ENCODE assay signal across 9 cellular contexts in the genomic region with DNA sequence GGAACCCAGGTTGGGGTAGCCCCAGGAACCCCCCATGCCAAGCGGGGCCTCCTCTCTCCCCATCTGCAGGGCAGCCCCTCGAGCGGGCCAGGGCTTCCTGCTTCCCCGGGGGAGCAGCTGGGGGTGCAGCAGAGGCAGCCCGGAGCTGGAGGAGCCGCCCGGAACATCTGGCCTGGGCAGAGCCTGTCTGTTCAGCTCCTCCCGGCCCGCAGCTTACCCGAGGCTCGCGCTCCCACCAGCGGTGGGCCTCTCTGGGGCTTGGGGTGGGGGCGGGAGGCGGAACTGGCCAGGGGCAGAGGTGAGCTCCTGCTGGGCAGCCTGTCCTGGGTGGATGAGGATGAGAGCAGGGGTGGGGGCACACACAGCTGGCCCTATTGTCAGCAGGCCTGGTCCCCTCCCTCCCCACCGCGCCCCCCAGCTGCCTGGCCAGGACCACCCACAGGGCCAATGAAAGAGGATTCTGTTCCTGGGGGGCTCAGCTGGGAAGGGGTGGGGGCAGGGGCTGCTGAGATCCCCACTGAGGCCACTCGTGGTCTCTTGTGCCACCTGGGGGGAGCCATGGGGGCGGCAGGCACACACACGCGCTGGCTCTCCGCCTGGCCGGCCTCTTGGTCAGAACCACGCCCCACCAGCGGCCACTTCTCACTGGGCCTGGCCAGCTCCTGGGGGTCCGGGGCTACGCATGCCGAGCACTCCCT. TPM values are rescaled to one million over a fixed set of nuclear protein-coding genes. Genes with fewer than 3 reads are reported as not detected.
DNase-seq lines count a peak whose midpoint lies in the region; ATAC-seq and TF ChIP-seq lines count a peak whose summit lies in the region.
"Had no signal": no experiment of that assay in that cellular context is flagged by ENCODE, and none has a peak within 500 bp of the region (broad histone marks: within the 10 kb centered on the region; RNA-seq: fewer than 3 reads in every experiment).

No MANE protein-coding gene starts in this region.

- peaks cover 4 to 12% (median 10%) of the 10 kb centered on the region in 3 donors for H3K27me3 Mint-ChIP-seq in immature natural killer cell (ENCODE audit: low read depth in 3 of 3)

- H3K79me2 ChIP-seq in osteoblast (ENCODE audit: insufficient read depth, low read length), result peaks cover 5% of the 10 kb centered on the region

- H3K27ac ChIP-seq in dorsolateral prefrontal cortex (peak overlapping the region in 51 of 59 donors; percentile 16 to 97 (median 86)), osteoblast (ENCODE audit: low read depth, low read length) (no peak overlapping the region)
- H3K27ac ChIP-seq: neutrophil had no signal

- H3K9me3 Mint-ChIP-seq in immature natural killer cell, result no peaks in the 10 kb centered on the region

- H3K4me1 Mint-ChIP-seq in immature natural killer cell, result peaks cover 0 to 2% of the 10 kb centered on the region in 2 donors

- peak; percentile 26 for DNase-seq in EH (ENCODE audit: low read depth)
- DNase-seq in NCI-H345 (lab: John Stamatoyannopoulos, UW), result peak; percentile 55
- peak in 5 of 10 donors; percentile 35 to 69 (median 47) for DNase-seq in dorsolateral prefrontal cortex
- DNase-seq in osteoblast (ENCODE audit: insufficient read length, low spot score, missing footprints), result no peak
- no peak for DNase-seq in NCI-H146 (lab: John Stamatoyannopoulos, UW)
- no peak for DNase-seq in immature natural killer cell

- H3K4me1 ChIP-seq in osteoblast (ENCODE audit: insufficient read depth, low read length), result peaks cover 16% of the 10 kb centered on the region

- H3K4me3 ChIP-seq in dorsolateral prefrontal cortex (peak overlapping the region in 41 of 59 donors; percentile 1 to 51 (median 30)), osteoblast (ENCODE audit: insufficient read depth, low read length) (no peak overlapping the region)

- TF ChIP-seq CTCF in dorsolateral prefrontal cortex (IDR thresholded peaks at IDR 0.05 in 54 of 56, conservative IDR thresholded peaks at IDR 0.05 in 2 of 56; ENCODE audit: low read depth in 1 of 56, partially characterized antibody in 56 of 56) (peak in 35 of 56 donors; percentile 13 to 61 (median 29)), osteoblast (IDR thresholded peaks at IDR 0.05; ENCODE audit: extremely low read depth, low read depth, low read length) (no peak)

- no peak overlapping the region for H2AFZ ChIP-seq in osteoblast (ENCODE audit: low read length)

- no peaks in the 10 kb centered on the region for H3K36me3 Mint-ChIP-seq in immature natural killer cell

- intact Hi-C loops in dorsolateral prefrontal cortex (cut with DNase I), result loop anchor here (2.0 to 10.0 kb wide), 5 partner anchors 51 to 545 kb away; a partner anchor contains a TSS

- no peak for ATAC-seq in GM19455 (IDR thresholded peaks at IDR 0.05; ENCODE audit: unreplicated experiment)
- ATAC-seq in GM21367 (IDR thresholded peaks at IDR 0.05; ENCODE audit: unreplicated experiment), result no peak

- no peaks in the 10 kb centered on the region for H3K27me3 ChIP-seq in dorsolateral prefrontal cortex
- H3K27me3 ChIP-seq in osteoblast (ENCODE audit: insufficient read depth, low read length), result no peaks in the 10 kb centered on the region

- no peak overlapping the region for H3K27ac Mint-ChIP-seq in immature natural killer cell

- peaks cover 23% of the 10 kb centered on the region for H4K20me1 ChIP-seq in osteoblast (ENCODE audit: insufficient read depth, low read length)

- no peaks in the 10 kb centered on the region for H3K9me3 ChIP-seq in osteoblast (ENCODE audit: low read depth, low read length)
- H3K9me3 ChIP-seq: neutrophil had no signal

- no peak overlapping the region for H3K4me3 Mint-ChIP-seq in immature natural killer cell

- peak overlapping the region; percentile 19 for H3K4me2 ChIP-seq in osteoblast (ENCODE audit: insufficient read depth, low read length)

- H3K36me3 ChIP-seq in osteoblast (ENCODE audit: insufficient read depth, low read length), result no peaks in the 10 kb centered on the region
- H3K36me3 ChIP-seq: neutrophil had no signal

RNA-seq across cellular contexts. Expression of a gene that starts 34.7 kb away (rescaled TPM):
- 10 to 100 TPM; 25.1 to 66.1 (median 38.0) TPM for total RNA-seq in dorsolateral prefrontal cortex
- 11.2 and 11.5 TPM in 2 replicates for total RNA-seq in osteoblast
- under 1 TPM in 1 of 3 donors, not detected in 2; 0.02 TPM for polyA plus RNA-seq in immature natural killer cell

Comparison
In these comparisons a context has a peak if more than half of its experiments do, and no peak if none do; other contexts are left out.
1. DNase-seq: peak in EH (single experiment) and NCI-H345 (single experiment); none in osteoblast (single experiment), NCI-H146 (single experiment) and immature natural killer cell (0 of 3).